22 cellular contexts compared by ENCODE assay signal in genomic region chr2:135059577-135059976, GRCh38. TPM values are rescaled to one million over a fixed set of nuclear protein-coding genes. Genes with fewer than 3 reads are reported as not detected.
DNase-seq lines count a peak whose midpoint lies in the region; ATAC-seq, FAIRE-seq and TF ChIP-seq lines count a peak whose summit lies in the region.
"Had no signal": no experiment of that assay in that cellular context is flagged by ENCODE, and none has a peak within 500 bp of the region (broad histone marks: within the 10 kb centered on the region; RNA-seq: fewer than 3 reads in every experiment).

No MANE protein-coding gene starts in this region.

- DNase-seq in H54 (ENCODE audit: insufficient read length, low spot score): no peak
- DNase-seq in T-helper 17 cell: no peak
- no peak for DNase-seq in heart left ventricle
- DNase-seq in right atrium auricular region (ENCODE audit: low spot score): no peak
- no peak for DNase-seq in NCI-H446 (lab: John Stamatoyannopoulos, UW)
- DNase-seq in caudate nucleus (lab: John Stamatoyannopoulos, UW): no peak
- DNase-seq: ACHN; BE2C; C1 segment of cervical spinal cord; CD4-positive, CD25-positive, alpha-beta regulatory T cell; CD8-positive, alpha-beta memory T cell; COR-L47; DMS 273 treated with DMSO at 0.1 percent for 48 hours; DMS53; DND-41; EL; H9 had no signal

- no peaks in the 10 kb centered on the region for H3K27me3 Mint-ChIP-seq in T-helper 17 cell
- H3K27me3 Mint-ChIP-seq: CD4-positive, CD25-positive, alpha-beta regulatory T cell; CD8-positive, alpha-beta memory T cell had no signal

- H3K27me3 ChIP-seq in heart left ventricle: no peaks in the 10 kb centered on the region
- H3K27me3 ChIP-seq in right atrium auricular region: no peaks in the 10 kb centered on the region
- H3K27me3 ChIP-seq: BE2C had no signal

- H3K27ac Mint-ChIP-seq in T-helper 17 cell: peak overlapping the region; percentile 59
- H3K27ac Mint-ChIP-seq: CD4-positive, CD25-positive, alpha-beta regulatory T cell; GM23338; H9 had no signal

- peak; percentile 61 for FAIRE-seq in H54 (lab: Jason Lieb, UNC)
- FAIRE-seq: A204.1, GM12891 had no signal

- no peak overlapping the region for H3K4me3 ChIP-seq in heart left ventricle
- no peak overlapping the region for H3K4me3 ChIP-seq in right atrium auricular region
- H3K4me3 ChIP-seq: GM23338 had no signal

- H3K27ac ChIP-seq in heart left ventricle: peak overlapping the region in 5 of 12 donors; percentile 5 to 36 (median 11)
- H3K27ac ChIP-seq in right atrium auricular region: peak overlapping the region; percentile 4 to 44
- no peak overlapping the region for H3K27ac ChIP-seq in caudate nucleus (ENCODE audit: low read depth, low read length)

- H3K4me1 ChIP-seq in heart left ventricle (peaks cover 0 to 55% (median 24%) of the 10 kb centered on the region in 12 donors), right atrium auricular region (peaks cover 0 to 45% of the 10 kb centered on the region in 2 donors)
- H3K4me1 ChIP-seq: BE2C had no signal

- intact Hi-C loops in heart left ventricle (cut with DNase I): no loop called here

- peaks cover 26% of the 10 kb centered on the region for H3K4me1 Mint-ChIP-seq in T-helper 17 cell
- H3K4me1 Mint-ChIP-seq: H9 had no signal

- TF ChIP-seq POLR2A in H54 (IDR thresholded peaks at IDR 0.05; ENCODE audit: low read depth, low read length) (no peak), heart left ventricle (IDR thresholded peaks at IDR 0.05) (no peak)

- H3K36me3 Mint-ChIP-seq in T-helper 17 cell (ENCODE audit: low read depth): peaks cover 10% of the 10 kb centered on the region

- H3K36me3 ChIP-seq in heart left ventricle (peaks cover 0 to 50% (median 29%) of the 10 kb centered on the region in 9 donors), right atrium auricular region (peaks cover 16% of the 10 kb centered on the region)
- H3K36me3 ChIP-seq: BE2C had no signal

- no peak overlapping the region for H3K4me3 Mint-ChIP-seq in T-helper 17 cell
- H3K4me3 Mint-ChIP-seq: CD8-positive, alpha-beta memory T cell; GM23338; H9 had no signal

- no peak for ATAC-seq in T-helper 17 cell
- ATAC-seq in heart left ventricle: peak in 3 of 4 donors; percentile 77 to 85 (median 82)
- no peak for ATAC-seq in GM18858 (IDR thresholded peaks at IDR 0.05; ENCODE audit: unreplicated experiment)
- ATAC-seq: GM23338 had no signal

- H3K9me3 ChIP-seq in T-helper 17 cell (ENCODE audit: control insufficient read depth, low read length, poor library complexity, severe bottlenecking) (no peaks in the 10 kb centered on the region), heart left ventricle (peaks cover 0 to 12% (median 0%) of the 10 kb centered on the region in 12 donors), right atrium auricular region (no peaks in the 10 kb centered on the region)
- H3K9me3 ChIP-seq: BE2C had no signal

- TF ChIP-seq CTCF in heart left ventricle (IDR thresholded peaks at IDR 0.05) (no peak), right atrium auricular region (IDR thresholded peaks at IDR 0.05) (no peak)

RNA-seq across cellular contexts. Expression of gene RAB3GAP1, which starts 7.5 kb away (rescaled TPM):
- total RNA-seq in T-helper 17 cell (10 to 100 TPM; 32.8 to 43.8 TPM), heart left ventricle (10 to 100 TPM; 40.6 to 63.6 (median 56.4) TPM), right atrium auricular region (10 to 100 TPM; 33.0 to 36.2 TPM)
- 10 to 100 TPM; 16.7 to 47.2 TPM for polyA plus RNA-seq in heart left ventricle

RNA-seq across cellular contexts. Expression of gene MAP3K19, which starts 12.3 kb away (rescaled TPM):
- total RNA-seq in T-helper 17 cell (not detected), heart left ventricle (not detected), right atrium auricular region (not detected)
- not detected for polyA plus RNA-seq in heart left ventricle
- total RNA-seq: CD4-positive, CD25-positive, alpha-beta regulatory T cell; CD8-positive, alpha-beta memory T cell; G401; GM23338; H9 had no signal
- polyA plus RNA-seq: CD4-positive, CD25-positive, alpha-beta regulatory T cell; CD8-positive, alpha-beta memory T cell; GM23338 had no signal

Comparison
In these comparisons a context has a peak if more than half of its experiments do, and no peak if none do; other contexts are left out.
1. ATAC-seq: peak in heart left ventricle (3 of 4); none in T-helper 17 cell (single experiment) and GM18858 (single experiment).